ENCODE assay signal across 9 cellular contexts in the genomic region with DNA sequence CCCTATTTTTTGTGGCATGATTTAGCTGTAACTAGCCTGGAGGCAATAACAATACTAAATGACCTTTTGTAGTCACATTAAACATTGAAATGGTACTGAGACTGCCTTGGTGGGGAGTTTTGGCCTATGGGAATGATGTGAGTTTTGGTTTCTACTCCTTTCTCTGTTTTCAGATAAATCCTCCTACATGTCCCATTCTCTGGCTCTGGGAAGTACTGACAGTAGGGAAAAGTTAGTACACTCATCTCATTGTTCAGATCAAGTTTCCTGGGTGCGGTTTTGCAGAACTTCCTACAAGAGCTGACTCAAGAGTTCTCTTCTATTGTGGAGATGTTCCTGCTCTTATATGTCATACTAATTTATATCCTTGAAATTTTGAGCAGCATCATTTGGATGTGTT.
A peak's percentile ranks its signal among the peaks of the same experiment; 100 is the strongest.
DNase-seq lines count a peak whose midpoint lies in the region; ATAC-seq and TF ChIP-seq lines count a peak whose summit lies in the region.
"Had no signal": no experiment of that assay in that cellular context is flagged by ENCODE, and none has a peak within 500 bp of the region (broad histone marks: within the 10 kb centered on the region; RNA-seq: fewer than 3 reads in every experiment).

No MANE protein-coding gene starts in this region.

- H3K36me3 Mint-ChIP-seq in WTC11 (peaks cover 9% of the 10 kb centered on the region), T-cell (no peaks in the 10 kb centered on the region)

- WGBS in smooth muscle cell (ENCODE audit: low lambda C conversion rate): 42% methylated on average over 1 of the region's 1 CpG

- no peaks in the 10 kb centered on the region for H3F3A ChIP-seq in smooth muscle cell (ENCODE audit: low read depth)

- no peak overlapping the region for H2AFZ ChIP-seq in smooth muscle cell (ENCODE audit: low read depth)

- H3K4me3 ChIP-seq in smooth muscle cell: no peak overlapping the region

- H3K27ac ChIP-seq in foreskin keratinocyte: peak overlapping the region; percentile 96
- peak overlapping the region; percentile 58 for H3K27ac ChIP-seq in smooth muscle cell (ENCODE audit: low read depth)

- TF ChIP-seq CTCF in WTC11 (IDR thresholded peaks at IDR 0.05) (no peak), foreskin keratinocyte (conservative IDR thresholded peaks at IDR 0.05) (no peak), smooth muscle cell (IDR thresholded peaks at IDR 0.05; ENCODE audit: borderline replicate concordance, insufficient read depth, poor library complexity, severe bottlenecking) (no peak)

- peak overlapping the region; percentile 34; the same call in 1 of the 2 replicates for H3K4me3 Mint-ChIP-seq in WTC11
- no peak overlapping the region for H3K4me3 Mint-ChIP-seq in T-cell

- peaks cover 95% of the 10 kb centered on the region for H4K20me1 ChIP-seq in smooth muscle cell (ENCODE audit: low read depth)

- peak overlapping the region; percentile 25 for H3K4me2 ChIP-seq in smooth muscle cell

- POLR2A ChIA-PET in WTC11 (lab: Charles Lee): no interaction called here
- POLR2A ChIA-PET in T-cell (lab: Charles Lee): no interaction called here

- CTCF ChIA-PET in WTC11 (lab: Charles Lee): interaction anchor here (1.6 to 6.7 kb wide), 2 partner anchors 61 to 128 kb away, joined by 6 to 130 read pairs; no protein-coding TSS in a partner anchor
- CTCF ChIA-PET in T-cell (lab: Charles Lee): no interaction called here

- H3K79me2 ChIP-seq in smooth muscle cell (ENCODE audit: low read depth): peaks cover 85% of the 10 kb centered on the region

- H3K27ac Mint-ChIP-seq in WTC11: peak overlapping the region; percentile 58
- H3K27ac Mint-ChIP-seq in T-cell: no peak overlapping the region

- H3K27me3 Mint-ChIP-seq in WTC11 (ENCODE audit: low read depth): no peaks in the 10 kb centered on the region
- H3K27me3 Mint-ChIP-seq in T-cell: no peaks in the 10 kb centered on the region

- H3K27me3 ChIP-seq in foreskin keratinocyte: no peaks in the 10 kb centered on the region
- H3K27me3 ChIP-seq in smooth muscle cell (ENCODE audit: low read depth): no peaks in the 10 kb centered on the region

- H3K36me3 ChIP-seq in smooth muscle cell (ENCODE audit: low read depth): no peaks in the 10 kb centered on the region

- H3K9ac ChIP-seq in smooth muscle cell (ENCODE audit: low read depth): no peak overlapping the region

- DNase-seq in H4 (ENCODE audit: low spot score): peak; percentile 48
- no peak for DNase-seq in WTC11 (ENCODE audit: low spot score)
- peak; percentile 85 to 96 for DNase-seq in foreskin keratinocyte
- DNase-seq in smooth muscle cell (lab: John Stamatoyannopoulos, UW; ENCODE audit: unreplicated experiment): no peak
- no peak for DNase-seq in putamen (ENCODE audit: low spot score)
- DNase-seq in T-cell: no peak
- no peak for DNase-seq in activated CD4-positive, alpha-beta T cell treated with anti-CD3 and anti-CD28 coated beads, Interleukin-2, amount 50 U/mL, for 48 hours
- DNase-seq: MM.1S had no signal

- ATAC-seq in WTC11 (no peak), foreskin keratinocyte (peak; percentile 78), T-cell (replicated peaks in 1 of 4) (no peak), GM21529 (IDR thresholded peaks at IDR 0.05; ENCODE audit: unreplicated experiment) (no peak)

- H3K9me3 Mint-ChIP-seq in WTC11: no peaks in the 10 kb centered on the region
- H3K9me3 Mint-ChIP-seq in T-cell: no peaks in the 10 kb centered on the region

- no peaks in the 10 kb centered on the region for H3K9me3 ChIP-seq in smooth muscle cell (replicated peaks; ENCODE audit: low read depth)

- peaks cover 68% of the 10 kb centered on the region for H3K4me1 ChIP-seq in foreskin keratinocyte
- H3K4me1 ChIP-seq in smooth muscle cell (ENCODE audit: low read depth): peaks cover 55% of the 10 kb centered on the region

- H3K4me1 Mint-ChIP-seq in WTC11 (peaks cover 64% of the 10 kb centered on the region), T-cell (peaks cover 0 to 8% (median 6%) of the 10 kb centered on the region in 3 donors)

TF ChIP-seq in WTC11, 78 proteins besides CTCF, POLR2A, EP300 and RAD21:
- TF ChIP-seq IRF2 (CRISPR knock-in tag; IDR thresholded peaks at IDR 0.05; ENCODE audit: borderline replicate concordance, low read depth): no peak
- TF ChIP-seq ZNF317 (CRISPR knock-in tag; IDR thresholded peaks at IDR 0.05; ENCODE audit: borderline replicate concordance, low read depth): no peak
- no peak for TF ChIP-seq RELA (CRISPR knock-in tag; IDR thresholded peaks at IDR 0.05; ENCODE audit: borderline replicate concordance)
- no peak for TF ChIP-seq CREM (CRISPR knock-in tag; IDR thresholded peaks at IDR 0.05)
- TF ChIP-seq, protein P1, sequence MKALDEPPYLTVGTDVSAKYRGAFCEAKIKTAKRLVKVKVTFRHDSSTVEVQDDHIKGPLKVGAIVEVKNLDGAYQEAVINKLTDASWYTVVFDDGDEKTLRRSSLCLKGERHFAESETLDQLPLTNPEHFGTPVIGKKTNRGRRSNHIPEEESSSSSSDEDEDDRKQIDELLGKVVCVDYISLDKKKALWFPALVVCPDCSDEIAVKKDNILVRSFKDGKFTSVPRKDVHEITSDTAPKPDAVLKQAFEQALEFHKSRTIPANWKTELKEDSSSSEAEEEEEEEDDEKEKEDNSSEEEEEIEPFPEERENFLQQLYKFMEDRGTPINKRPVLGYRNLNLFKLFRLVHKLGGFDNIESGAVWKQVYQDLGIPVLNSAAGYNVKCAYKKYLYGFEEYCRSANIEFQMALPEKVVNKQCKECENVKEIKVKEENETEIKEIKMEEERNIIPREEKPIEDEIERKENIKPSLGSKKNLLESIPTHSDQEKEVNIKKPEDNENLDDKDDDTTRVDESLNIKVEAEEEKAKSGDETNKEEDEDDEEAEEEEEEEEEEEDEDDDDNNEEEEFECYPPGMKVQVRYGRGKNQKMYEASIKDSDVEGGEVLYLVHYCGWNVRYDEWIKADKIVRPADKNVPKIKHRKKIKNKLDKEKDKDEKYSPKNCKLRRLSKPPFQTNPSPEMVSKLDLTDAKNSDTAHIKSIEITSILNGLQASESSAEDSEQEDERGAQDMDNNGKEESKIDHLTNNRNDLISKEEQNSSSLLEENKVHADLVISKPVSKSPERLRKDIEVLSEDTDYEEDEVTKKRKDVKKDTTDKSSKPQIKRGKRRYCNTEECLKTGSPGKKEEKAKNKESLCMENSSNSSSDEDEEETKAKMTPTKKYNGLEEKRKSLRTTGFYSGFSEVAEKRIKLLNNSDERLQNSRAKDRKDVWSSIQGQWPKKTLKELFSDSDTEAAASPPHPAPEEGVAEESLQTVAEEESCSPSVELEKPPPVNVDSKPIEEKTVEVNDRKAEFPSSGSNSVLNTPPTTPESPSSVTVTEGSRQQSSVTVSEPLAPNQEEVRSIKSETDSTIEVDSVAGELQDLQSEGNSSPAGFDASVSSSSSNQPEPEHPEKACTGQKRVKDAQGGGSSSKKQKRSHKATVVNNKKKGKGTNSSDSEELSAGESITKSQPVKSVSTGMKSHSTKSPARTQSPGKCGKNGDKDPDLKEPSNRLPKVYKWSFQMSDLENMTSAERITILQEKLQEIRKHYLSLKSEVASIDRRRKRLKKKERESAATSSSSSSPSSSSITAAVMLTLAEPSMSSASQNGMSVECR (CRISPR knock-in tag; IDR thresholded peaks at IDR 0.05; ENCODE audit: borderline replicate concordance): no peak
- TF ChIP-seq FOXP1 (CRISPR knock-in tag; IDR thresholded peaks at IDR 0.05; ENCODE audit: borderline replicate concordance): no peak
- TF ChIP-seq ZNF396 (CRISPR knock-in tag; IDR thresholded peaks at IDR 0.05; ENCODE audit: borderline replicate concordance): no peak
- TF ChIP-seq, protein P2, sequence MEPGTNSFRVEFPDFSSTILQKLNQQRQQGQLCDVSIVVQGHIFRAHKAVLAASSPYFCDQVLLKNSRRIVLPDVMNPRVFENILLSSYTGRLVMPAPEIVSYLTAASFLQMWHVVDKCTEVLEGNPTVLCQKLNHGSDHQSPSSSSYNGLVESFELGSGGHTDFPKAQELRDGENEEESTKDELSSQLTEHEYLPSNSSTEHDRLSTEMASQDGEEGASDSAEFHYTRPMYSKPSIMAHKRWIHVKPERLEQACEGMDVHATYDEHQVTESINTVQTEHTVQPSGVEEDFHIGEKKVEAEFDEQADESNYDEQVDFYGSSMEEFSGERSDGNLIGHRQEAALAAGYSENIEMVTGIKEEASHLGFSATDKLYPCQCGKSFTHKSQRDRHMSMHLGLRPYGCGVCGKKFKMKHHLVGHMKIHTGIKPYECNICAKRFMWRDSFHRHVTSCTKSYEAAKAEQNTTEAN (CRISPR knock-in tag; IDR thresholded peaks at IDR 0.05): no peak
- no peak for TF ChIP-seq ZBTB21 (CRISPR knock-in tag; IDR thresholded peaks at IDR 0.05; ENCODE audit: borderline replicate concordance)
- no peak for TF ChIP-seq HMGA2 (CRISPR knock-in tag; IDR thresholded peaks at IDR 0.05)
- TF ChIP-seq, protein P3, sequence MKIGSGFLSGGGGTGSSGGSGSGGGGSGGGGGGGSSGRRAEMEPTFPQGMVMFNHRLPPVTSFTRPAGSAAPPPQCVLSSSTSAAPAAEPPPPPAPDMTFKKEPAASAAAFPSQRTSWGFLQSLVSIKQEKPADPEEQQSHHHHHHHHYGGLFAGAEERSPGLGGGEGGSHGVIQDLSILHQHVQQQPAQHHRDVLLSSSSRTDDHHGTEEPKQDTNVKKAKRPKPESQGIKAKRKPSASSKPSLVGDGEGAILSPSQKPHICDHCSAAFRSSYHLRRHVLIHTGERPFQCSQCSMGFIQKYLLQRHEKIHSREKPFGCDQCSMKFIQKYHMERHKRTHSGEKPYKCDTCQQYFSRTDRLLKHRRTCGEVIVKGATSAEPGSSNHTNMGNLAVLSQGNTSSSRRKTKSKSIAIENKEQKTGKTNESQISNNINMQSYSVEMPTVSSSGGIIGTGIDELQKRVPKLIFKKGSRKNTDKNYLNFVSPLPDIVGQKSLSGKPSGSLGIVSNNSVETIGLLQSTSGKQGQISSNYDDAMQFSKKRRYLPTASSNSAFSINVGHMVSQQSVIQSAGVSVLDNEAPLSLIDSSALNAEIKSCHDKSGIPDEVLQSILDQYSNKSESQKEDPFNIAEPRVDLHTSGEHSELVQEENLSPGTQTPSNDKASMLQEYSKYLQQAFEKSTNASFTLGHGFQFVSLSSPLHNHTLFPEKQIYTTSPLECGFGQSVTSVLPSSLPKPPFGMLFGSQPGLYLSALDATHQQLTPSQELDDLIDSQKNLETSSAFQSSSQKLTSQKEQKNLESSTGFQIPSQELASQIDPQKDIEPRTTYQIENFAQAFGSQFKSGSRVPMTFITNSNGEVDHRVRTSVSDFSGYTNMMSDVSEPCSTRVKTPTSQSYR (CRISPR knock-in tag; IDR thresholded peaks at IDR 0.05): no peak

Comparison
In these comparisons a context has a peak if more than half of its experiments do, and no peak if none do; other contexts are left out.
1. DNase-seq: peak in H4 (single experiment) and foreskin keratinocyte (2 of 2); none in WTC11 (single experiment), smooth muscle cell (single experiment), putamen (single experiment), T-cell (0 of 34) and activated CD4-positive, alpha-beta T cell treated with anti-CD3 and anti-CD28 coated beads, Interleukin-2, amount 50 U/mL, for 48 hours (0 of 2).